ENCODE assay signal across 2 cellular contexts in genomic region chr15:23574742-23575141, GRCh38.
TF ChIP-seq lines count a peak whose summit lies in the region.

No MANE protein-coding gene starts in this region.

TF ChIP-seq in HepG2, 621 proteins besides CTCF, POLR2A, EP300 and RAD21:
- TF ChIP-seq STAG1 (CRISPR knock-in tag; IDR thresholded peaks at IDR 0.05): peak; percentile 4; the same call in 1 of the 2 replicates
- no peak for TF ChIP-seq ZNF20 (CRISPR knock-in tag; IDR thresholded peaks at IDR 0.05)
- TF ChIP-seq MAF1 (CRISPR knock-in tag; IDR thresholded peaks at IDR 0.05; ENCODE audit: borderline replicate concordance): no peak
- TF ChIP-seq XRCC5 (optimal IDR thresholded peaks at IDR 0.05; ENCODE audit: low read length): peak; percentile 39
- TF ChIP-seq RERE (CRISPR knock-in tag; IDR thresholded peaks at IDR 0.05; ENCODE audit: low read depth): no peak

TF ChIP-seq in H1, 55 proteins besides CTCF, POLR2A, EP300 and RAD21:
- TF ChIP-seq RNF2 (IDR thresholded peaks at IDR 0.05; ENCODE audit: borderline replicate concordance, low read depth, low read length, missing control alignments, poor library complexity, severe bottlenecking) (no peak), SRF (IDR thresholded peaks at IDR 0.05; ENCODE audit: low read depth, low read length) (no peak), POU5F1 (IDR thresholded peaks at IDR 0.05; ENCODE audit: low read depth, low read length) (no peak), SIRT6 (IDR thresholded peaks at IDR 0.05; ENCODE audit: low read length) (no peak), SIN3A (conservative IDR thresholded peaks at IDR 0.05 in 1 of 2, IDR thresholded peaks at IDR 0.05 in 1 of 2; ENCODE audit: low read depth in 1 of 2, low read length in 2 of 2) (no peak), TAF7 (optimal IDR thresholded peaks at IDR 0.05; ENCODE audit: borderline replicate concordance, low read depth, low read length) (no peak), GABPA (IDR thresholded peaks at IDR 0.05; ENCODE audit: borderline replicate concordance, insufficient read depth, low read length) (no peak), KDM5A (IDR thresholded peaks at IDR 0.05; ENCODE audit: low read length) (no peak), BACH1 (IDR thresholded peaks at IDR 0.05; ENCODE audit: low read length) (no peak)
